14 cellular contexts compared by ENCODE assay signal in genomic region chr12:43669373-43669772, GRCh38.
DNase-seq lines count a peak whose midpoint lies in the region.
"Had no signal": no experiment of that assay in that cellular context is flagged by ENCODE, and none has a peak within 500 bp of the region (broad histone marks: within the 10 kb centered on the region; RNA-seq: fewer than 3 reads in every experiment).

No MANE protein-coding gene starts in this region.

- no peaks in the 10 kb centered on the region for H3K4me1 ChIP-seq in mesendoderm (ENCODE audit: control insufficient read depth, low read depth, low read length)

- peak; percentile 19 for DNase-seq in SIG-M5 treated with dmso at 0.1 percent for 504 hours (lab: John Stamatoyannopoulos, UW; ENCODE audit: unreplicated experiment)
- DNase-seq in SIG-M5 (lab: John Stamatoyannopoulos, UW), result no peak
- peak; percentile 7 for DNase-seq in UCSD-AML1 (lab: John Stamatoyannopoulos, UW; ENCODE audit: unreplicated experiment)
- DNase-seq in mesendoderm, result peak; percentile 18
- DNase-seq in stimulated activated CD8-positive, alpha-beta memory T cell treated with anti-CD3 and anti-CD28 coated beads, Interleukin-4, amount 100 ng/mL, for 48 hours, result no peak
- DNase-seq in retina, result no peak
- DNase-seq in activated T-cell treated with anti-CD3 and anti-CD28 coated beads, Interleukin-2, amount 50 U/mL, for 48 hours, result no peak
- DNase-seq: 8988T; CD4-positive, alpha-beta memory T cell; DMS79 treated with DMSO at 0.1 percent for 48 hours; GF-D8; H9 had no signal

- H3K4me3 ChIP-seq in mesendoderm (ENCODE audit: low read length), result no peak overlapping the region
- H3K4me3 ChIP-seq: BLaER1 had no signal

- no peak overlapping the region for H2BK120ac ChIP-seq in mesendoderm (ENCODE audit: low read depth, low read length)

- no peak overlapping the region for H4K8ac ChIP-seq in mesendoderm (ENCODE audit: low read depth, low read length)

- no peaks in the 10 kb centered on the region for H3K79me2 ChIP-seq in mesendoderm (ENCODE audit: control insufficient read depth, insufficient read depth, low read length)

- no peak overlapping the region for H3K9ac ChIP-seq in mesendoderm (ENCODE audit: low read length)
- H3K9ac ChIP-seq: BLaER1 had no signal

- H3K79me1 ChIP-seq in mesendoderm (ENCODE audit: low read length), result no peaks in the 10 kb centered on the region

- H3K4ac ChIP-seq in mesendoderm (ENCODE audit: low read depth, low read length), result no peak overlapping the region

- no peak overlapping the region for H2BK15ac ChIP-seq in mesendoderm (replicated peaks; ENCODE audit: low read depth)

- no peak overlapping the region for H3K18ac ChIP-seq in mesendoderm (ENCODE audit: low read length)

- no peak overlapping the region for H3K56ac ChIP-seq in mesendoderm (ENCODE audit: low read length)

- H2AK5ac ChIP-seq in mesendoderm (ENCODE audit: low read length), result no peak overlapping the region

- H2BK5ac ChIP-seq in mesendoderm (ENCODE audit: low read length), result no peak overlapping the region

- WGBS in mesendoderm (ENCODE audit: extremely low coverage, insufficient coverage, low lambda C conversion rate), result no CpG with 5 or more reads among the region's 2 CpGs

- H3K4me2 ChIP-seq in mesendoderm (ENCODE audit: low read length), result no peak overlapping the region
- H3K4me2 ChIP-seq: BLaER1 had no signal

- no peaks in the 10 kb centered on the region for H3K36me3 ChIP-seq in mesendoderm (ENCODE audit: control insufficient read depth, insufficient read depth, low read length)
- H3K36me3 ChIP-seq: BLaER1 had no signal

- no peak overlapping the region for H3K23ac ChIP-seq in mesendoderm (ENCODE audit: low read length)

- H4K5ac ChIP-seq in mesendoderm (ENCODE audit: low read length), result no peak overlapping the region

- H3K27me3 ChIP-seq in mesendoderm (ENCODE audit: insufficient read depth, low read length, poor library complexity), result no peaks in the 10 kb centered on the region
- H3K27me3 ChIP-seq: BLaER1 had no signal

- H3K27ac ChIP-seq in mesendoderm (ENCODE audit: low read depth, low read length), result no peak overlapping the region
- H3K27ac ChIP-seq: BLaER1, HL-60 had no signal

Comparison
In these comparisons a context has a peak if more than half of its experiments do, and no peak if none do; other contexts are left out.
1. DNase-seq: peak in SIG-M5 treated with dmso at 0.1 percent for 504 hours (single experiment), UCSD-AML1 (single experiment) and mesendoderm (single experiment); none in SIG-M5 (single experiment), stimulated activated CD8-positive, alpha-beta memory T cell treated with anti-CD3 and anti-CD28 coated beads, Interleukin-4, amount 100 ng/mL, for 48 hours (single experiment), retina (single experiment) and activated T-cell treated with anti-CD3 and anti-CD28 coated beads, Interleukin-2, amount 50 U/mL, for 48 hours (0 of 2).